In the genomic region with DNA sequence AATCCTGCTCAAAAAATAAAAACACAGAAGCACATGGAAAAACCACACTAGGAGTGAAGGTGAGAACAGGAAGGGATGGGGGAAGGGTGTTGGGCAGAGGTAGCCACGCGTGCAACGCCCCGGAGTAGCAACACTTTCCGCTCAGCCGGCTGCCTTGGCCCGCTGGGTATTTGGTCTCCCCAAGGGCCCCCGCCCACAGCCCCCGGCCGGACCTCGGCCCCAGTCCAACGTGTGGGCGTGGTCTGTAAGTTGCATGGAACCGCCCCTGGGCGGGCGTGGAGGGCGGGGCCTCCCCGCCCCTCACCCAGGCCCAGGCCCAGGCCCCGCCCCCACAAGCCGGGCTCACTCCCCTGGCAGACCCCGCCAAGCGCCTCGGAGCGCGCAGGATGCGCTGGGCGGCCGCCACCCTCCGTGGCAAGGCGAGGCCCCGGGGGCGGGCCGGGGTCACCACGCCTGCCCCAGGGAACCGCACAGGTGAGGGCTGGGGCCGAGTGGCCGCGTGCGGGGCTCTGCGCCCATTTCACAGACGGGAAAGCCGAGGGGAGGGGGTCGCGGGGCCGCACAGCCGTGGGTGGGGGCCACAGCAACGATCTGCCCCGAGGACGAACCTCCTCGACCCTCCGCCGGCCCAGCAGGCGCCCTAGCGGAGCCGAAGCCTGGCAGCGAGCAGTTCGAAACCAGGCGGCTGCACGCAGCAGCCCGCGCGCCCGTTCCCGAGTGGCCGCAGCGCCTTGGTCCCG, we compare ENCODE assay signal across 9 cellular contexts. TPM values are rescaled to one million over a fixed set of nuclear protein-coding genes. Genes with fewer than 3 reads are reported as not detected.
DNase-seq lines count a peak whose midpoint lies in the region; ATAC-seq and TF ChIP-seq lines count a peak whose summit lies in the region.
"Had no signal": no experiment of that assay in that cellular context is flagged by ENCODE, and none has a peak within 500 bp of the region (broad histone marks: within the 10 kb centered on the region; RNA-seq: fewer than 3 reads in every experiment).

Gene SUSD3 (plus strand): TSS at position 345 of the 740 bp plus-strand sequence. CDS start 42 bp downstream, at position 387.

- H3K4me3 Mint-ChIP-seq in CD4-positive, CD25-positive, alpha-beta regulatory T cell, result peak within 1 kb of the TSS; percentile 92 to 99 (median 95)

- peak within 1 kb of the TSS; percentile 86 for H3K4me3 ChIP-seq in CD4-positive, CD25-positive, alpha-beta regulatory T cell (ENCODE audit: low read depth, low read length)
- no peak within 1 kb of the TSS for H3K4me3 ChIP-seq in HL-60 (replicated peaks; ENCODE audit: insufficient read depth, low read length)
- H3K4me3 ChIP-seq in duodenal mucosa (ENCODE audit: low read depth in 1 of 2, low read length in 2 of 2), result peak within 1 kb of the TSS; percentile 61 to 65

- H3K9me3 ChIP-seq in CD4-positive, CD25-positive, alpha-beta regulatory T cell (ENCODE audit: control insufficient read depth in 2 of 2, low read length in 2 of 2), result no peaks in the 10 kb centered on the region
- no peaks in the 10 kb centered on the region for H3K9me3 ChIP-seq in duodenal mucosa (ENCODE audit: control insufficient read depth in 1 of 2, low read length in 2 of 2)

- H3K4me1 ChIP-seq in CD4-positive, CD25-positive, alpha-beta regulatory T cell (ENCODE audit: control insufficient read depth, insufficient read depth, low read length, poor library complexity, severe bottlenecking), result peaks cover 63% of the 10 kb centered on the region
- H3K4me1 ChIP-seq in duodenal mucosa (ENCODE audit: control insufficient read depth in 1 of 2, insufficient read depth in 2 of 2, low read length in 2 of 2), result peaks cover 41 to 43% of the 10 kb centered on the region in 2 donors

- H3K27ac Mint-ChIP-seq in CD4-positive, CD25-positive, alpha-beta regulatory T cell, result peak within 1 kb of the TSS; percentile 96 to 100 (median 100)

- H3K27ac ChIP-seq in CD4-positive, CD25-positive, alpha-beta regulatory T cell (ENCODE audit: insufficient read depth, low read length, poor library complexity, severe bottlenecking), result peak within 1 kb of the TSS; percentile 89
- peak within 1 kb of the TSS; percentile 63 for H3K27ac ChIP-seq in HL-60 (replicated peaks)
- peak within 1 kb of the TSS; percentile 28 for H3K27ac ChIP-seq in duodenal mucosa (ENCODE audit: low read depth, low read length)

- no peaks in the 10 kb centered on the region for H3K27me3 ChIP-seq in CD4-positive, CD25-positive, alpha-beta regulatory T cell (ENCODE audit: control insufficient read depth, insufficient read depth, low read length)
- H3K27me3 ChIP-seq in HL-60 (ENCODE audit: insufficient read depth, poor library complexity, severe bottlenecking) (no peaks in the 10 kb centered on the region), duodenal mucosa (ENCODE audit: control insufficient read depth in 1 of 2, insufficient read depth in 2 of 2, low read length in 2 of 2) (no peaks in the 10 kb centered on the region)

- DNase-seq in CD4-positive, CD25-positive, alpha-beta regulatory T cell, result peak; percentile 67 to 85 (median 72)
- DNase-seq in HL-60 (ENCODE audit: low read depth in 1 of 2, low spot score in 1 of 2), result peak in 1 of 2 experiments; percentile 55
- DNase-seq in activated CD4-positive, alpha-beta T cell treated with anti-CD3 and anti-CD28 coated beads for 48 hours, result peak; percentile 74
- DNase-seq in mucosa of gallbladder (ENCODE audit: low spot score), result peak; percentile 23
- peak; percentile 62 for DNase-seq in stimulated activated naive CD4-positive, alpha-beta T cell treated with Interleukin-2 at 50 U/mL for 16 hours (lab: John Stamatoyannopoulos, UW)
- no peak for DNase-seq in amniotic stem cell (lab: John Stamatoyannopoulos, UW)

- H3K27me3 Mint-ChIP-seq in CD4-positive, CD25-positive, alpha-beta regulatory T cell, result no peaks in the 10 kb centered on the region

- no peaks in the 10 kb centered on the region for H3K9me3 Mint-ChIP-seq in CD4-positive, CD25-positive, alpha-beta regulatory T cell

- peaks cover 3% of the 10 kb centered on the region for H3K36me3 Mint-ChIP-seq in CD4-positive, CD25-positive, alpha-beta regulatory T cell

- H3K4me1 Mint-ChIP-seq in CD4-positive, CD25-positive, alpha-beta regulatory T cell, result peaks cover 5 to 81% (median 34%) of the 10 kb centered on the region in 4 donors

- H3K36me3 ChIP-seq in CD4-positive, CD25-positive, alpha-beta regulatory T cell (ENCODE audit: control insufficient read depth, insufficient read depth, low read length), result no peaks in the 10 kb centered on the region
- H3K36me3 ChIP-seq in duodenal mucosa (ENCODE audit: control insufficient read depth in 1 of 2, insufficient read depth in 2 of 2, low read length in 2 of 2), result no peaks in the 10 kb centered on the region

- peak within 1 kb of the TSS; percentile 55 to 60 for H3K9ac ChIP-seq in duodenal mucosa (ENCODE audit: low read depth in 1 of 2, low read length in 2 of 2)

- ATAC-seq in CD4-positive, CD25-positive, alpha-beta regulatory T cell (ENCODE audit: low read depth in 2 of 2), result peak; percentile 63 to 64
- ATAC-seq in GM19397 (IDR thresholded peaks at IDR 0.05; ENCODE audit: unreplicated experiment), result peak; percentile 58

- no peak for TF ChIP-seq CTCF in HL-60 (IDR thresholded peaks at IDR 0.05; ENCODE audit: insufficient read depth, low read length)

RNA-seq across cellular contexts. Expression of gene SUSD3, which starts in this region (rescaled TPM):
- total RNA-seq in CD4-positive, CD25-positive, alpha-beta regulatory T cell, result 68.7 TPM
- 100 to 1,000 TPM; 187 to 229 (median 210) TPM for polyA plus RNA-seq in CD4-positive, CD25-positive, alpha-beta regulatory T cell
- 5.0 TPM for total RNA-seq in mucosa of gallbladder
- total RNA-seq: LHCN-M2 had no signal

Comparison
In these comparisons a context has a peak if more than half of its experiments do, and no peak if none do; other contexts are left out.
1. RNA of gene SUSD3 (total RNA-seq): 68.7 TPM in CD4-positive, CD25-positive, alpha-beta regulatory T cell (single experiment); 5.0 TPM in mucosa of gallbladder (single experiment); every median in the first group is over 10 times any median in the second.
2. H3K27ac ChIP-seq: peak in every context shown above with its lines; median percentile 89 in CD4-positive, CD25-positive, alpha-beta regulatory T cell; 63 in HL-60; 28 in duodenal mucosa.